19 cellular contexts compared by ENCODE assay signal in genomic region chrX:41785685-41786084, GRCh38.
A peak's percentile ranks its signal among the peaks of the same experiment; 100 is the strongest.
DNase-seq lines count a peak whose midpoint lies in the region; ATAC-seq, FAIRE-seq and TF ChIP-seq lines count a peak whose summit lies in the region.
"Had no signal": no experiment of that assay in that cellular context is flagged by ENCODE, and none has a peak within 500 bp of the region (broad histone marks: within the 10 kb centered on the region; RNA-seq: fewer than 3 reads in every experiment).

No MANE protein-coding gene starts in this region.

- H3K18ac ChIP-seq in mesenchymal stem cell (ENCODE audit: low read depth in 1 of 2, low read length in 2 of 2): no peak overlapping the region
- H3K18ac ChIP-seq in trophoblast cell (ENCODE audit: low read length): no peak overlapping the region

- no TSS peak for BruUV-seq in Calu3 (replicated peaks; lab: Mats Ljungman, UMichigan)

- H2BK120ac ChIP-seq in mesenchymal stem cell (ENCODE audit: low read depth, low read length) (no peak overlapping the region), trophoblast cell (ENCODE audit: insufficient read depth, low read length, poor library complexity) (no peak overlapping the region)

- no peak overlapping the region for H3K4me3 Mint-ChIP-seq in astrocyte (ENCODE audit: unreplicated experiment)
- no peak overlapping the region for H3K4me3 Mint-ChIP-seq in activated CD4-positive, alpha-beta T cell treated with anti-CD3 and anti-CD28 coated beads, Interleukin-2, amount 10 ng/mL, durations not matched to agents 7 days and 5 days
- H3K4me3 Mint-ChIP-seq in Calu3 (ENCODE audit: low read depth, unreplicated experiment): no peak overlapping the region
- H3K4me3 Mint-ChIP-seq: CD14-positive monocyte, naive B cell had no signal

- H3K79me2 ChIP-seq in astrocyte (ENCODE audit: insufficient read depth, low read length) (no peaks in the 10 kb centered on the region), trophoblast cell (ENCODE audit: control insufficient read depth, insufficient read depth, low read length, poor library complexity) (no peaks in the 10 kb centered on the region)

- H2AFZ ChIP-seq in astrocyte (ENCODE audit: low read depth, low read length): no peak overlapping the region
- no peak overlapping the region for H2AFZ ChIP-seq in mesenchymal stem cell (ENCODE audit: low read depth, low read length)
- H2AFZ ChIP-seq in trophoblast cell (ENCODE audit: insufficient read depth, low read length, poor library complexity): no peak overlapping the region
- H2AFZ ChIP-seq: hepatocyte had no signal

- H3K9me3 ChIP-seq in astrocyte (ENCODE audit: insufficient read depth, low read depth, low read length) (no peaks in the 10 kb centered on the region), mesenchymal stem cell (ENCODE audit: control insufficient read depth, low read length) (no peaks in the 10 kb centered on the region), trophoblast cell (ENCODE audit: insufficient read depth, low read depth, low read length) (no peaks in the 10 kb centered on the region)
- H3K9me3 ChIP-seq: sigmoid colon had no signal

- no peaks in the 10 kb centered on the region for H3K4me1 ChIP-seq in astrocyte (ENCODE audit: insufficient read depth, low read length)
- peaks cover 6% of the 10 kb centered on the region for H3K4me1 ChIP-seq in mesenchymal stem cell (ENCODE audit: control insufficient read depth, insufficient read depth, low read depth, low read length)
- H3K4me1 ChIP-seq in trophoblast cell (ENCODE audit: control insufficient read depth in 1 of 2, insufficient read depth in 2 of 2, low read length in 2 of 2): no peaks in the 10 kb centered on the region
- H3K4me1 ChIP-seq: sigmoid colon had no signal

- FAIRE-seq in HTR-8/SVneo (lab: Jason Lieb, UNC): peak; percentile 86
- FAIRE-seq in astrocyte (lab: Jason Lieb, UNC): peak; percentile 73
- FAIRE-seq: HepG2 had no signal

- H3K36me3 Mint-ChIP-seq in astrocyte (ENCODE audit: low read depth, unreplicated experiment) (peaks cover 4% of the 10 kb centered on the region), Calu3 (ENCODE audit: insufficient read depth, unreplicated experiment) (peaks cover 5% of the 10 kb centered on the region)
- peaks cover 13% of the 10 kb centered on the region for H3K36me3 Mint-ChIP-seq in activated CD4-positive, alpha-beta T cell treated with anti-CD3 and anti-CD28 coated beads, Interleukin-2, amount 10 ng/mL, durations not matched to agents 7 days and 5 days (ENCODE audit: low read depth)

- H3K27ac ChIP-seq in astrocyte (ENCODE audit: low read depth, low read length) (no peak overlapping the region), mesenchymal stem cell (ENCODE audit: low read length, poor library complexity, severe bottlenecking) (peak overlapping the region; percentile 10), trophoblast cell (ENCODE audit: low read depth, low read length) (no peak overlapping the region)
- H3K27ac ChIP-seq: epithelial cell of prostate, hepatocyte, sigmoid colon had no signal

- H3K79me1 ChIP-seq in mesenchymal stem cell (replicated peaks; ENCODE audit: low read length, poor library complexity, severe bottlenecking): peaks cover 2% of the 10 kb centered on the region
- no peaks in the 10 kb centered on the region for H3K79me1 ChIP-seq in trophoblast cell (ENCODE audit: low read length)

- H2AK5ac ChIP-seq in mesenchymal stem cell (ENCODE audit: low read length, severe bottlenecking) (no peak overlapping the region), trophoblast cell (ENCODE audit: low read length) (no peak overlapping the region)

- DNase-seq in EH (ENCODE audit: low read depth) (peak; percentile 29), HTR-8/SVneo (ENCODE audit: insufficient read length, low spot score) (peak; percentile 23), astrocyte (ENCODE audit: low read depth) (peak; percentile 34), mesenchymal stem cell (no peak), trophoblast cell (no peak), Calu3 (no peak)
- no peak for DNase-seq in activated CD4-positive, alpha-beta T cell treated with anti-CD3 and anti-CD28 coated beads, Interleukin-2, amount 10 ng/mL, durations not matched to agents 7 days and 5 days
- DNase-seq: activated CD4-positive, alpha-beta T cell treated with anti-CD3 and anti-CD28 coated beads, Interleukin-2, amount 50 U/mL, for 1 hour; activated gamma-delta T cell; left colon; naive B cell; NCI-H1417; NCI-H345; sigmoid colon had no signal

- H4K20me1 ChIP-seq in astrocyte (ENCODE audit: insufficient read depth, low read length): no peaks in the 10 kb centered on the region

- ATAC-seq in HG03108 (IDR thresholded peaks at IDR 0.05; ENCODE audit: unreplicated experiment): no peak
- ATAC-seq: HepG2, left colon had no signal

- H3K9me3 Mint-ChIP-seq in astrocyte (ENCODE audit: unreplicated experiment) (no peaks in the 10 kb centered on the region), Calu3 (ENCODE audit: low read depth, unreplicated experiment) (no peaks in the 10 kb centered on the region)
- H3K9me3 Mint-ChIP-seq in activated CD4-positive, alpha-beta T cell treated with anti-CD3 and anti-CD28 coated beads, Interleukin-2, amount 10 ng/mL, durations not matched to agents 7 days and 5 days: no peaks in the 10 kb centered on the region
- H3K9me3 Mint-ChIP-seq: naive B cell had no signal

- no peak overlapping the region for H3K4me2 ChIP-seq in astrocyte (ENCODE audit: low read length)
- H3K4me2 ChIP-seq in mesenchymal stem cell (ENCODE audit: low read length, poor library complexity, severe bottlenecking): no peak overlapping the region
- H3K4me2 ChIP-seq in trophoblast cell (ENCODE audit: low read length): no peak overlapping the region
- H3K4me2 ChIP-seq: hepatocyte had no signal

- H3K9ac ChIP-seq in astrocyte (ENCODE audit: low read length): no peak overlapping the region
- no peak overlapping the region for H3K9ac ChIP-seq in mesenchymal stem cell (ENCODE audit: low read length)
- no peak overlapping the region for H3K9ac ChIP-seq in trophoblast cell (ENCODE audit: low read length)

- 80% methylated on average over 2 of the region's 2 CpGs for WGBS in mesenchymal stem cell
- WGBS in trophoblast cell (ENCODE audit: extremely low coverage, insufficient coverage, insufficient read length): no CpG with 5 or more reads among the region's 2 CpGs

- no peak overlapping the region for H3K14ac ChIP-seq in mesenchymal stem cell (ENCODE audit: low read length in 2 of 2)
- no peak overlapping the region for H3K14ac ChIP-seq in trophoblast cell (ENCODE audit: low read length)

- H3K27me3 ChIP-seq in astrocyte (ENCODE audit: insufficient read depth, low read length): no peaks in the 10 kb centered on the region
- peaks cover 0 to 15% of the 10 kb centered on the region in 2 experiments for H3K27me3 ChIP-seq in mesenchymal stem cell (ENCODE audit: control insufficient read depth in 1 of 2, insufficient read depth in 1 of 2, low read length in 2 of 2)
- H3K27me3 ChIP-seq in trophoblast cell (ENCODE audit: insufficient read depth, low read length): no peaks in the 10 kb centered on the region
- H3K27me3 ChIP-seq: hepatocyte, sigmoid colon had no signal

- H2BK5ac ChIP-seq in mesenchymal stem cell (ENCODE audit: low read depth, low read length, poor library complexity, severe bottlenecking) (no peak overlapping the region), trophoblast cell (ENCODE audit: low read depth, low read length, poor library complexity) (no peak overlapping the region)

- H3K27ac Mint-ChIP-seq in astrocyte (ENCODE audit: unreplicated experiment) (no peak overlapping the region), Calu3 (ENCODE audit: unreplicated experiment) (no peak overlapping the region)
- no peak overlapping the region for H3K27ac Mint-ChIP-seq in activated CD4-positive, alpha-beta T cell treated with anti-CD3 and anti-CD28 coated beads, Interleukin-2, amount 10 ng/mL, durations not matched to agents 7 days and 5 days
- H3K27ac Mint-ChIP-seq: CD14-positive monocyte had no signal

- no peak overlapping the region for H3K23ac ChIP-seq in mesenchymal stem cell (ENCODE audit: low read length in 2 of 2)
- no peak overlapping the region for H3K23ac ChIP-seq in trophoblast cell (ENCODE audit: low read length)

- intact Hi-C loops in Calu3 (cut with micrococcal nuclease; ENCODE audit: unreplicated experiment): no loop called here

- H2BK15ac ChIP-seq in mesenchymal stem cell (ENCODE audit: low read depth, poor library complexity, severe bottlenecking): no peak overlapping the region

- CTCF ChIA-PET in activated CD4-positive, alpha-beta T cell treated with anti-CD3 and anti-CD28 coated beads, Interleukin-2, amount 10 ng/mL, durations not matched to agents 7 days and 5 days (lab: Charles Lee): interaction anchor here (0.8 kb wide), 1 partner anchor 10 kb away, joined by 3 read pairs; no protein-coding TSS in a partner anchor
- CTCF ChIA-PET in Calu3 (lab: Charles Lee): interaction anchor here (0.7 kb wide), 1 partner anchor 1563 kb away, joined by 5 read pairs; no protein-coding TSS in a partner anchor

- no peak overlapping the region for H4K12ac ChIP-seq in trophoblast cell (ENCODE audit: low read depth, low read length)

- no peak overlapping the region for H4K8ac ChIP-seq in mesenchymal stem cell (ENCODE audit: low read length)
- no peak overlapping the region for H4K8ac ChIP-seq in trophoblast cell (ENCODE audit: low read depth, low read length)

- no peak overlapping the region for H3K4ac ChIP-seq in mesenchymal stem cell (ENCODE audit: low read depth in 1 of 2, low read length in 2 of 2)
- no peak overlapping the region for H3K4ac ChIP-seq in trophoblast cell (ENCODE audit: low read depth, low read length)

- H3K27me3 Mint-ChIP-seq in astrocyte (ENCODE audit: low read depth, unreplicated experiment): no peaks in the 10 kb centered on the region
- H3K27me3 Mint-ChIP-seq in activated CD4-positive, alpha-beta T cell treated with anti-CD3 and anti-CD28 coated beads, Interleukin-2, amount 10 ng/mL, durations not matched to agents 7 days and 5 days: no peaks in the 10 kb centered on the region
- no peaks in the 10 kb centered on the region for H3K27me3 Mint-ChIP-seq in Calu3 (ENCODE audit: unreplicated experiment)
- H3K27me3 Mint-ChIP-seq: naive B cell had no signal

- peaks cover 10% of the 10 kb centered on the region for H3K4me1 Mint-ChIP-seq in astrocyte (ENCODE audit: low read depth, unreplicated experiment)
- peaks cover 9% of the 10 kb centered on the region for H3K4me1 Mint-ChIP-seq in activated CD4-positive, alpha-beta T cell treated with anti-CD3 and anti-CD28 coated beads, Interleukin-2, amount 10 ng/mL, durations not matched to agents 7 days and 5 days
- H3K4me1 Mint-ChIP-seq in Calu3 (ENCODE audit: low read depth, unreplicated experiment): peaks cover 10% of the 10 kb centered on the region

- no peaks in the 10 kb centered on the region for H3K36me3 ChIP-seq in astrocyte (ENCODE audit: insufficient read depth, low read length)
- H3K36me3 ChIP-seq in mesenchymal stem cell (ENCODE audit: control insufficient read depth in 1 of 2, insufficient read depth in 2 of 2, low read depth in 1 of 2, low read length in 2 of 2): peaks cover 0 to 3% of the 10 kb centered on the region in 2 experiments
- H3K36me3 ChIP-seq in trophoblast cell (ENCODE audit: control insufficient read depth in 1 of 2, insufficient read depth in 2 of 2, low read length in 2 of 2): peaks cover 3% of the 10 kb centered on the region in 2 experiments
- H3K36me3 ChIP-seq: sigmoid colon had no signal

- H3K4me3 ChIP-seq in astrocyte (ENCODE audit: insufficient read depth, low read depth, low read length): no peak overlapping the region
- no peak overlapping the region for H3K4me3 ChIP-seq in mesenchymal stem cell (ENCODE audit: insufficient read depth in 1 of 2, low read depth in 1 of 2, low read length in 2 of 2)
- no peak overlapping the region for H3K4me3 ChIP-seq in trophoblast cell (ENCODE audit: low read depth, low read length)
- H3K4me3 ChIP-seq: hepatocyte, sigmoid colon had no signal

- TF ChIP-seq CTCF in astrocyte (IDR thresholded peaks at IDR 0.05; ENCODE audit: insufficient read depth, low read depth, low read length) (no peak), Calu3 (IDR thresholded peaks at IDR 0.05; ENCODE audit: unreplicated experiment) (no peak)

- H2BK12ac ChIP-seq in mesenchymal stem cell (ENCODE audit: low read length in 2 of 2) (no peak overlapping the region), trophoblast cell (ENCODE audit: low read length) (no peak overlapping the region)

- H4K91ac ChIP-seq in mesenchymal stem cell (ENCODE audit: low read length) (no peak overlapping the region), trophoblast cell (ENCODE audit: low read depth, low read length) (no peak overlapping the region)

- POLR2A ChIA-PET in activated CD4-positive, alpha-beta T cell treated with anti-CD3 and anti-CD28 coated beads, Interleukin-2, amount 10 ng/mL, durations not matched to agents 7 days and 5 days (lab: Charles Lee): no interaction called here

Comparison
In these comparisons a context has a peak if more than half of its experiments do, and no peak if none do; other contexts are left out.
1. DNase-seq: peak in EH (single experiment), HTR-8/SVneo (single experiment) and astrocyte (single experiment); none in mesenchymal stem cell (single experiment), trophoblast cell (0 of 2), activated CD4-positive, alpha-beta T cell treated with anti-CD3 and anti-CD28 coated beads, Interleukin-2, amount 10 ng/mL, durations not matched to agents 7 days and 5 days (single experiment) and Calu3 (single experiment).